In the genomic region with DNA sequence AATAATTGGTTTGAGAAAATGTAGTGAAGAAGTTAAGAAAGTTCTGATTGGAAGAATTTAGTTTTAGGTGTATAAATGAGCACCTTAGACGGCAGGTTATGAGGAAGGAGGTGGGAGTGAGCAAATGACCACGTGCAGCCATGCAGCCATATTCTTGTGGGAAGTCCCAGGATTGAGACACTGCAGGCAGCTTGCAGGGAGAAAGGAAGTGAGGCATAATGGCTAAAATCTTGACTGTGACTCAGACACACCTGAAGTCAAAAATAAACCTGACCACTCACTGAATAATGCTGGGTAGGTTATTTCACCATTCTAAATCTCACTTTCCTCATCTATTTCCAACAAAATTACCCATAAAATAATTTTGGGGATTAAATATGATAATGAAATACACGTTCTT, we compare ENCODE assay signal across 8 cellular contexts. TPM values are rescaled to one million over a fixed set of nuclear protein-coding genes. Genes with fewer than 3 reads are reported as not detected.
A peak's percentile ranks its signal among the peaks of the same experiment; 100 is the strongest.
DNase-seq lines count a peak whose midpoint lies in the region; ATAC-seq and TF ChIP-seq lines count a peak whose summit lies in the region.

No MANE protein-coding gene starts in this region.

- peaks cover 21% of the 10 kb centered on the region for H3K27me3 Mint-ChIP-seq in T-helper 2 cell treated with Interferon-gamma antibody and Interleukin-4, amounts not matched to agents 5 μg/mL and 100 μg/mL, for 36 hours (ENCODE audit: low read depth)

- TF ChIP-seq EP300 in upper lobe of left lung (IDR thresholded peaks at IDR 0.05), result no peak

- no peaks in the 10 kb centered on the region for H3K27me3 ChIP-seq in upper lobe of left lung

- H3K27ac Mint-ChIP-seq in T-helper 2 cell treated with Interferon-gamma antibody and Interleukin-4, amounts not matched to agents 5 μg/mL and 100 μg/mL, for 36 hours, result no peak overlapping the region

- no peaks in the 10 kb centered on the region for H3K36me3 Mint-ChIP-seq in T-helper 2 cell treated with Interferon-gamma antibody and Interleukin-4, amounts not matched to agents 5 μg/mL and 100 μg/mL, for 36 hours (ENCODE audit: low read depth)

- no peaks in the 10 kb centered on the region for H3K36me3 ChIP-seq in upper lobe of left lung

- 58 to 68% methylated on average over 3 of the region's 3 CpGs for WGBS in upper lobe of left lung, 2 donors

- H3K9me3 ChIP-seq in upper lobe of left lung, result no peaks in the 10 kb centered on the region

- peak overlapping the region; percentile 4 to 48 (median 18) for H3K27ac ChIP-seq in upper lobe of left lung

- H3K4me1 ChIP-seq in upper lobe of left lung, result peaks cover 39 to 50% (median 40%) of the 10 kb centered on the region in 4 donors

- peak; percentile 10 for DNase-seq in AG08396 (ENCODE audit: low spot score)
- DNase-seq in cardiac fibroblast (ENCODE audit: low read depth in 2 of 2), result peak; percentile 55 to 97
- peak in 1 of 2 donors; percentile 55 for DNase-seq in upper lobe of left lung
- no peak for DNase-seq in stimulated activated CD4-positive, alpha-beta T cell treated with anti-CD3 and anti-CD28 coated beads, Interleukin-2, amount 100 ng/mL, for 48 hours
- no peak for DNase-seq in T-helper 2 cell treated with Interferon-gamma antibody and Interleukin-4, amounts not matched to agents 5 μg/mL and 100 μg/mL, for 36 hours (ENCODE audit: low spot score)
- DNase-seq in DMS153 treated with DMSO at 0.1 percent for 48 hours (lab: John Stamatoyannopoulos, UW; ENCODE audit: unreplicated experiment), result no peak

- H3K9me3 Mint-ChIP-seq in T-helper 2 cell treated with Interferon-gamma antibody and Interleukin-4, amounts not matched to agents 5 μg/mL and 100 μg/mL, for 36 hours, result no peaks in the 10 kb centered on the region

- ATAC-seq in GM19452 (IDR thresholded peaks at IDR 0.05; ENCODE audit: unreplicated experiment) (peak; percentile 62), HG03378 (IDR thresholded peaks at IDR 0.05; ENCODE audit: unreplicated experiment) (peak; percentile 63), upper lobe of left lung (ENCODE audit: low FRiP score in 2 of 2) (peak in 1 of 2 donors; percentile 37)

- TF ChIP-seq POLR2A in upper lobe of left lung (IDR thresholded peaks at IDR 0.05), result no peak

- H3K4me3 ChIP-seq in cardiac fibroblast (replicated peaks in 1 of 2; ENCODE audit: low read depth in 2 of 2, low read length in 2 of 2) (no peak overlapping the region), upper lobe of left lung (no peak overlapping the region)

- peaks cover 16% of the 10 kb centered on the region for H3K4me1 Mint-ChIP-seq in T-helper 2 cell treated with Interferon-gamma antibody and Interleukin-4, amounts not matched to agents 5 μg/mL and 100 μg/mL, for 36 hours (ENCODE audit: low read depth)

- TF ChIP-seq CTCF in cardiac fibroblast (IDR thresholded peaks at IDR 0.05; ENCODE audit: low read depth, low read length) (no peak), upper lobe of left lung (IDR thresholded peaks at IDR 0.05) (no peak)

- no peak overlapping the region for H3K4me3 Mint-ChIP-seq in T-helper 2 cell treated with Interferon-gamma antibody and Interleukin-4, amounts not matched to agents 5 μg/mL and 100 μg/mL, for 36 hours

RNA-seq across cellular contexts. Expression of a gene that starts 16.6 kb away (rescaled TPM):
- 10 to 100 TPM; 20.1 to 68.1 (median 40.6) TPM for total RNA-seq in upper lobe of left lung

Comparison
In these comparisons a context has a peak if more than half of its experiments do, and no peak if none do; other contexts are left out.
1. DNase-seq: peak in AG08396 (single experiment) and cardiac fibroblast (2 of 2); none in stimulated activated CD4-positive, alpha-beta T cell treated with anti-CD3 and anti-CD28 coated beads, Interleukin-2, amount 100 ng/mL, for 48 hours (0 of 2), T-helper 2 cell treated with Interferon-gamma antibody and Interleukin-4, amounts not matched to agents 5 μg/mL and 100 μg/mL, for 36 hours (single experiment) and DMS153 treated with DMSO at 0.1 percent for 48 hours (single experiment).